27 cellular contexts compared by ENCODE assay signal in the genomic region with DNA sequence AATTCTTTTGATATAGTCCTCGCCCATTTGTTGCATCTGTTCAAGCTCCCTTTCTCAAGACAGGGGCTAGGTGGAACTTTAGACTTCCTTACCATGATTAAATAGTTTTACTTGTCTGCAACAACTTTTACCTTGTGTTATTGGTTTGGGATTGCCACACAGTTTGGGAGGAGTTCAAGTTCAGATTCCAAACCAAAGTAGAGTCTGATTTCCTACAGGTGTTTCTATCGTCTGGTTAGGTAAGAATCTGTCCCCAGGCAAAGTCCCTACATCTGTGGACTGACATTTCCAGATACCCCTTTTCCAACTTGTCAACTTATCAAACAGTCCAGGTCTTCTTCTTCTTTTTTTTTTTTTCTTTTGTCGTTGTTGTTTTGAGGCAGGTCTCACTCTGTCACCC.
"Had no signal": no experiment of that assay in that cellular context is flagged by ENCODE, and none has a peak within 500 bp of the region (broad histone marks: within the 10 kb centered on the region; RNA-seq: fewer than 3 reads in every experiment).

No MANE protein-coding gene starts in this region.

- H3K9me3 ChIP-seq: colonic mucosa, esophagus muscularis mucosa, esophagus squamous epithelium, gastrocnemius medialis, gastroesophageal sphincter, heart left ventricle had no signal

- ATAC-seq: effector memory CD8-positive, alpha-beta T cell; esophagus mucosa; foreskin keratinocyte; gastrocnemius medialis; gastroesophageal sphincter; heart left ventricle had no signal

- H3K4me1 ChIP-seq: colonic mucosa, esophagus muscularis mucosa, esophagus squamous epithelium, foreskin keratinocyte, gastrocnemius medialis, gastroesophageal sphincter, heart left ventricle had no signal

- H3K4me3 ChIP-seq: colonic mucosa, coronary artery, dorsolateral prefrontal cortex, esophagus muscularis mucosa, esophagus squamous epithelium, gastrocnemius medialis, gastroesophageal sphincter, heart left ventricle had no signal

- DNase-seq: colonic mucosa; cortex of kidney; dermis blood vessel endothelial cell; dorsolateral prefrontal cortex; effector CD4-positive, alpha-beta T cell; effector CD8-positive, alpha-beta T cell; effector memory CD4-positive, alpha-beta T cell; effector memory CD8-positive, alpha-beta T cell; endodermal cell; erythroblast; esophagus squamous epithelium; foreskin fibroblast; foreskin keratinocyte; foreskin melanocyte; gastrocnemius medialis; glutamatergic neuron; head of caudate nucleus; heart left ventricle had no signal

- H3K36me3 ChIP-seq: colonic mucosa, esophagus muscularis mucosa, esophagus squamous epithelium, gastrocnemius medialis, gastroesophageal sphincter, heart left ventricle had no signal

- H3K27me3 ChIP-seq: colonic mucosa, dorsolateral prefrontal cortex, esophagus muscularis mucosa, esophagus squamous epithelium, foreskin keratinocyte, gastrocnemius medialis, gastroesophageal sphincter, heart left ventricle had no signal

- H3K27ac ChIP-seq: colonic mucosa, coronary artery, dorsolateral prefrontal cortex, epithelial cell of prostate, esophagus muscularis mucosa, esophagus squamous epithelium, foreskin keratinocyte, gastrocnemius medialis, gastroesophageal sphincter, heart left ventricle had no signal

- FAIRE-seq: colon, endometrium, endothelial cell of umbilical vein, frontal cortex had no signal
